ENCODE assay signal across 12 cellular contexts in the genomic region with DNA sequence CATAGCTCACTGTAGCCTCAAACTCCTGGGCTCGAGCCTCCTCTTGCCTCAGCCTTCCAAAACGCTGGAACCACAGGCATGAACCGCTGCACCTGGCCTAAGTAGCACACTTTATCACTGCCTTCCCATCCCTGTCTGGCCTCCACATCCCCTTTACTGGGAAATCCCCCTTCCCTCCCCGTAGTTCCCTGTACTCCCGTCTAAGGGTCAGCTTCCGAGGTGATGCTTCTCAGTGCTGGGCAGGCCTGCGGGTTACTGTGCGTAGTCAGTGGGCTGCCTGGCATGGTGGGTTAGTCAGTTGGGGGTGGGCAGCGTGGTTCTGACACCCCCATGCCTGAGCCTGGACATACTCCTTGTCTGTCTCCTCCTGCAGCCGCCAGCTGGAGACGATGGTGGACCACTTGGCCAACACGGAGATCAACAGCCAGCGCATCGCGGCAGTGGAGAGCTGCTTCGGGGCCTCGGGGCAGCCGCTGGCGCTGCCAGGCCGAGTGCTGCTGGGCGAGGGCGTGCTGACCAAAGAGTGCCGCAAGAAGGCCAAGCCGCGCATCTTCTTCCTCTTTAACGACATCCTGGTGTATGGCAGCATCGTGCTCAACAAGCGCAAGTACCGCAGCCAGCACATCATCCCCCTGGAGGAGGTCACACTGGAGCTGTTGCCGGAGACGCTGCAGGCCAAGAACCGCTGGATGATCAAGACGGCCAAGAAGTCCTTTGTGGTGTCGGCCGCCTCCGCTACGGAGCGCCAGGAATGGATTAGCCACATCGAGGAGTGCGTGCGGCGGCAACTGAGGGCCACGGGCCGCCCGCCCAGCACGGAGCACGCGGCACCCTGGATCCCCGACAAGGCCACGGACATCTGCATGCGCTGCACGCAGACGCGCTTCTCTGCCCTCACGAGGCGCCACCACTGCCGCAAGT. TPM values are rescaled to one million over a fixed set of nuclear protein-coding genes. Genes with fewer than 3 reads are reported as not detected.
A peak's percentile ranks its signal among the peaks of the same experiment; 100 is the strongest.
DNase-seq lines count a peak whose midpoint lies in the region; ATAC-seq and TF ChIP-seq lines count a peak whose summit lies in the region.
"Had no signal": no experiment of that assay in that cellular context is flagged by ENCODE, and none has a peak within 500 bp of the region (broad histone marks: within the 10 kb centered on the region; RNA-seq: fewer than 3 reads in every experiment).

No MANE protein-coding gene starts in this region.

- H3K4me3 ChIP-seq in CD8-positive, alpha-beta memory T cell (ENCODE audit: low read length) = peak overlapping the region; percentile 54
- H3K4me3 ChIP-seq: HAP-1 had no signal

- no peak for TF ChIP-seq CTCF in osteocyte (IDR thresholded peaks at IDR 0.05)

- peak overlapping the region; percentile 93 to 100 (median 98) for H3K27ac Mint-ChIP-seq in CD8-positive, alpha-beta memory T cell
- H3K27ac Mint-ChIP-seq in activated naive CD4-positive, alpha-beta T cell treated with anti-CD3 and anti-CD28 coated beads, Interleukin-2, amount 50 U/mL, for 72 hours = peak overlapping the region; percentile 93
- peak overlapping the region; percentile 90 to 99 (median 98) for H3K27ac Mint-ChIP-seq in naive thymus-derived CD8-positive, alpha-beta T cell
- H3K27ac Mint-ChIP-seq in osteocyte (ENCODE audit: unreplicated experiment) = no peak overlapping the region

- H3K27me3 Mint-ChIP-seq in CD8-positive, alpha-beta memory T cell = no peaks in the 10 kb centered on the region
- H3K27me3 Mint-ChIP-seq in naive thymus-derived CD8-positive, alpha-beta T cell = no peaks in the 10 kb centered on the region
- H3K27me3 Mint-ChIP-seq in osteocyte (ENCODE audit: unreplicated experiment) = no peaks in the 10 kb centered on the region

- peaks cover 97% of the 10 kb centered on the region for H3K4me1 ChIP-seq in CD8-positive, alpha-beta memory T cell (ENCODE audit: insufficient read depth, low read length)
- H3K4me1 ChIP-seq: HAP-1 had no signal

- peaks cover 3 to 57% (median 7%) of the 10 kb centered on the region in 3 donors for H3K36me3 Mint-ChIP-seq in CD8-positive, alpha-beta memory T cell
- H3K36me3 Mint-ChIP-seq in activated naive CD4-positive, alpha-beta T cell treated with anti-CD3 and anti-CD28 coated beads, Interleukin-2, amount 50 U/mL, for 72 hours = peaks cover 20 to 29% of the 10 kb centered on the region in 2 donors
- peaks cover 0 to 29% (median 3%) of the 10 kb centered on the region in 3 donors for H3K36me3 Mint-ChIP-seq in naive thymus-derived CD8-positive, alpha-beta T cell
- H3K36me3 Mint-ChIP-seq in osteocyte (ENCODE audit: unreplicated experiment) = peaks cover 33% of the 10 kb centered on the region

- CTCF ChIA-PET in CD8-positive, alpha-beta memory T cell (lab: Charles Lee) = interaction anchor here (0.8 to 6.6 kb wide), 10 partner anchors 8 to 65 kb away, joined by 3 to 105 read pairs (median 16); partner anchors contain the start of genes C19orf12, PLEKHF1 and POP4

- H3K9me3 Mint-ChIP-seq in CD8-positive, alpha-beta memory T cell = no peaks in the 10 kb centered on the region
- peaks cover 0 to 5% of the 10 kb centered on the region in 2 donors for H3K9me3 Mint-ChIP-seq in activated naive CD4-positive, alpha-beta T cell treated with anti-CD3 and anti-CD28 coated beads, Interleukin-2, amount 50 U/mL, for 72 hours
- no peaks in the 10 kb centered on the region for H3K9me3 Mint-ChIP-seq in naive thymus-derived CD8-positive, alpha-beta T cell
- no peaks in the 10 kb centered on the region for H3K9me3 Mint-ChIP-seq in osteocyte (ENCODE audit: unreplicated experiment)

- H3K27ac ChIP-seq in CD8-positive, alpha-beta memory T cell (ENCODE audit: low read depth, low read length) = peak overlapping the region; percentile 77

- peak overlapping the region; percentile 61 to 95 (median 88) for H3K4me3 Mint-ChIP-seq in CD8-positive, alpha-beta memory T cell
- H3K4me3 Mint-ChIP-seq in naive thymus-derived CD8-positive, alpha-beta T cell = peak overlapping the region; percentile 63 to 94 (median 84)
- H3K4me3 Mint-ChIP-seq in osteocyte (ENCODE audit: unreplicated experiment) = no peak overlapping the region

- peaks cover 78 to 96% (median 86%) of the 10 kb centered on the region in 3 donors for H3K4me1 Mint-ChIP-seq in CD8-positive, alpha-beta memory T cell
- H3K4me1 Mint-ChIP-seq in naive thymus-derived CD8-positive, alpha-beta T cell = peaks cover 39 to 94% (median 87%) of the 10 kb centered on the region in 4 donors
- peaks cover 36% of the 10 kb centered on the region for H3K4me1 Mint-ChIP-seq in osteocyte (ENCODE audit: unreplicated experiment)

- ATAC-seq in activated naive CD4-positive, alpha-beta T cell treated with anti-CD3 and anti-CD28 coated beads, Interleukin-2, amount 50 U/mL, for 72 hours = peak in 1 of 2 donors; percentile 18
- ATAC-seq in naive thymus-derived CD8-positive, alpha-beta T cell = no peak
- ATAC-seq in HG03521 (IDR thresholded peaks at IDR 0.05; ENCODE audit: unreplicated experiment) (no peak), GM21526 (IDR thresholded peaks at IDR 0.05; ENCODE audit: low FRiP score, unreplicated experiment) (no peak)

- H3K9me3 ChIP-seq in CD8-positive, alpha-beta memory T cell (ENCODE audit: low read length) = no peaks in the 10 kb centered on the region
- H3K9me3 ChIP-seq: HAP-1 had no signal

- POLR2A ChIA-PET in CD8-positive, alpha-beta memory T cell (lab: Charles Lee) = interaction anchor here (1.3 to 3.2 kb wide), 6 partner anchors 8 to 67 kb away, joined by 6 to 45 read pairs (median 14); partner anchors contain the start of genes C19orf12 and POP4
- POLR2A ChIA-PET in naive thymus-derived CD8-positive, alpha-beta T cell (lab: Charles Lee) = interaction anchor here (0.6 to 12.5 kb wide), 10 partner anchors 8 to 268 kb away, joined by 3 to 111 read pairs (median 14); partner anchors contain the start of genes C19orf12, PLEKHF1, POP4 and URI1

- H3K36me3 ChIP-seq in CD8-positive, alpha-beta memory T cell (ENCODE audit: insufficient read depth, low read length) = peaks cover 26% of the 10 kb centered on the region

- H3K27me3 ChIP-seq in CD8-positive, alpha-beta memory T cell (ENCODE audit: insufficient read depth, low read length, poor library complexity, severe bottlenecking) = no peaks in the 10 kb centered on the region

- DNase-seq in AG20443 (ENCODE audit: low spot score) = peak; percentile 1
- DNase-seq in CD8-positive, alpha-beta memory T cell = peak in 1 of 5 donors; percentile 40
- DNase-seq in activated naive CD4-positive, alpha-beta T cell treated with anti-CD3 and anti-CD28 coated beads, Interleukin-2, amount 50 U/mL, for 72 hours (ENCODE audit: low spot score in 2 of 2) = no peak
- no peak for DNase-seq in naive thymus-derived CD8-positive, alpha-beta T cell
- DNase-seq in osteocyte (ENCODE audit: extremely low spot score, unreplicated experiment) = no peak
- DNase-seq in HK-2 (ENCODE audit: unreplicated experiment) = no peak
- DNase-seq: aorta, NCI-H748 treated with DMSO at 0.1 percent for 48 hours, SHP77 had no signal

RNA-seq across cellular contexts. Expression of gene PLEKHF1, which starts 8.4 kb away (rescaled TPM):
- total RNA-seq in CD8-positive, alpha-beta memory T cell = 10 to 100 TPM; 21.3 to 23.0 TPM
- 57.7 TPM for polyA plus RNA-seq in CD8-positive, alpha-beta memory T cell
- total RNA-seq in activated naive CD4-positive, alpha-beta T cell treated with anti-CD3 and anti-CD28 coated beads, Interleukin-2, amount 50 U/mL, for 72 hours = 10 to 100 TPM; 24.3 to 29.7 TPM
- 10 to 100 TPM; 18.0 to 19.8 TPM for total RNA-seq in naive thymus-derived CD8-positive, alpha-beta T cell
- polyA plus RNA-seq in naive thymus-derived CD8-positive, alpha-beta T cell = 10 to 100 TPM in 2 of 3 donors, 1 to 10 TPM in 1; 3.8 to 19.7 (median 15.5) TPM
- 27.3 and 36.1 TPM in 2 replicates for total RNA-seq in osteocyte

RNA-seq across cellular contexts. Expression of gene C19orf12, which starts 41.4 kb away (rescaled TPM):
- total RNA-seq in CD8-positive, alpha-beta memory T cell = 10 to 100 TPM; 32.3 to 35.3 TPM
- 33.0 TPM for polyA plus RNA-seq in CD8-positive, alpha-beta memory T cell
- total RNA-seq in activated naive CD4-positive, alpha-beta T cell treated with anti-CD3 and anti-CD28 coated beads, Interleukin-2, amount 50 U/mL, for 72 hours = 10 to 100 TPM; 30.9 to 33.9 TPM
- total RNA-seq in naive thymus-derived CD8-positive, alpha-beta T cell = 10 to 100 TPM; 23.2 to 23.8 TPM
- polyA plus RNA-seq in naive thymus-derived CD8-positive, alpha-beta T cell = 10 to 100 TPM; 16.7 to 32.3 (median 19.8) TPM
- total RNA-seq in osteocyte = 40.0 and 42.7 TPM in 2 replicates
